In genomic region chr9:96399335-96399633, GRCh38 we compare ENCODE assay signal across 11 cellular contexts. TPM values are rescaled to one million over a fixed set of nuclear protein-coding genes. Genes with fewer than 3 reads are reported as not detected.
DNase-seq lines count a peak whose midpoint lies in the region; ATAC-seq and TF ChIP-seq lines count a peak whose summit lies in the region.
"Had no signal": no experiment of that assay in that cellular context is flagged by ENCODE, and none has a peak within 500 bp of the region (broad histone marks: within the 10 kb centered on the region; RNA-seq: fewer than 3 reads in every experiment).

No MANE protein-coding gene starts in this region.

- peak overlapping the region; percentile 73 to 95 (median 90) for H3K27ac Mint-ChIP-seq in CD8-positive, alpha-beta memory T cell
- H3K27ac Mint-ChIP-seq in H9 (peak overlapping the region; percentile 84 to 93 (median 88); a peak in 5 of 7 replicates), glutamatergic neuron (ENCODE audit: unreplicated experiment) (no peak overlapping the region)
- H3K27ac Mint-ChIP-seq in activated CD8-positive, alpha-beta T cell treated with anti-CD3 and anti-CD28 coated beads for 36 hours, result peak overlapping the region; percentile 82

- intact Hi-C loops in activated CD8-positive, alpha-beta T cell treated with anti-CD3 and anti-CD28 coated beads for 36 hours (cut with micrococcal nuclease), result no loop called here
- intact Hi-C loops in mucosa of descending colon (cut with DNase I, micrococcal nuclease), result no loop called here

- no peak overlapping the region for H2AFZ ChIP-seq in H9 (ENCODE audit: low read length)

- no peak for ATAC-seq in activated CD8-positive, alpha-beta T cell treated with anti-CD3 and anti-CD28 coated beads for 36 hours
- ATAC-seq in mucosa of descending colon (peak; percentile 9), HG03025 (IDR thresholded peaks at IDR 0.05; ENCODE audit: low FRiP score, unreplicated experiment) (no peak)

- H4K20me1 ChIP-seq in H9 (ENCODE audit: control insufficient read depth, insufficient read depth, insufficient read length), result no peaks in the 10 kb centered on the region

- H3K27me3 Mint-ChIP-seq in CD8-positive, alpha-beta memory T cell, result no peaks in the 10 kb centered on the region
- H3K27me3 Mint-ChIP-seq in H9 (ENCODE audit: low read depth) (no peaks in the 10 kb centered on the region), glutamatergic neuron (ENCODE audit: unreplicated experiment) (peaks cover 6% of the 10 kb centered on the region)
- no peaks in the 10 kb centered on the region for H3K27me3 Mint-ChIP-seq in activated CD8-positive, alpha-beta T cell treated with anti-CD3 and anti-CD28 coated beads for 36 hours

- no peak overlapping the region for H3K4ac ChIP-seq in H9 (ENCODE audit: low read depth, low read length)

- no peak overlapping the region for H3K27ac ChIP-seq in CD8-positive, alpha-beta memory T cell (ENCODE audit: low read depth, low read length)
- H3K27ac ChIP-seq in H9 (ENCODE audit: insufficient read length, low read depth, low read length), result no peak overlapping the region

- no peak overlapping the region for H3K4me2 ChIP-seq in H9 (ENCODE audit: insufficient read depth, insufficient read length, low read length)

- POLR2A ChIA-PET in CD8-positive, alpha-beta memory T cell (lab: Charles Lee), result interaction anchor here (1.1 to 2.4 kb wide), 4 partner anchors 16 to 53 kb away, joined by 3 to 7 read pairs (median 6); partner anchors contain the start of genes SLC35D2 and ZNF367
- POLR2A ChIA-PET in activated CD8-positive, alpha-beta T cell treated with anti-CD3 and anti-CD28 coated beads for 36 hours (lab: Charles Lee), result interaction anchor here (1.2 to 4.0 kb wide), 4 partner anchors 11 to 51 kb away, joined by 3 to 15 read pairs (median 6); partner anchors contain the start of genes HABP4 and SLC35D2

- H3K56ac ChIP-seq in H9 (ENCODE audit: insufficient read length, low read depth, low read length), result no peak overlapping the region

- H3K79me2 ChIP-seq in H9 (ENCODE audit: insufficient read depth, low read length), result peaks cover 7% of the 10 kb centered on the region; the same call in 1 of the 2 replicates

- H2BK20ac ChIP-seq in H9 (ENCODE audit: low read depth, low read length, poor library complexity, severe bottlenecking), result no peak overlapping the region

- no peak overlapping the region for H4K8ac ChIP-seq in H9 (replicated peaks; ENCODE audit: insufficient read length, low read depth, low read length)

- H2AK5ac ChIP-seq in H9 (ENCODE audit: insufficient read length, low read length), result no peak overlapping the region

- H3K9me3 Mint-ChIP-seq in CD8-positive, alpha-beta memory T cell, result peaks cover 2 to 5% (median 4%) of the 10 kb centered on the region in 5 donors
- H3K9me3 Mint-ChIP-seq in H9 (peaks cover 9% of the 10 kb centered on the region in 2 experiments), glutamatergic neuron (ENCODE audit: unreplicated experiment) (peaks cover 8% of the 10 kb centered on the region)
- H3K9me3 Mint-ChIP-seq in activated CD8-positive, alpha-beta T cell treated with anti-CD3 and anti-CD28 coated beads for 36 hours, result peaks cover 4% of the 10 kb centered on the region

- no peak overlapping the region for H4K91ac ChIP-seq in H9 (ENCODE audit: insufficient read length, low read depth, low read length)

- H3K14ac ChIP-seq in H9 (ENCODE audit: insufficient read depth, low read length), result no peak overlapping the region; the same call in 1 of the 2 replicates

- no peak for DNase-seq in CD8-positive, alpha-beta memory T cell
- DNase-seq in H9 (no peak), mucosa of descending colon (no peak), MV-4-11 (lab: John Stamatoyannopoulos, UW) (no peak), NCI-H128 (lab: John Stamatoyannopoulos, UW; ENCODE audit: unreplicated experiment) (no peak), glutamatergic neuron (no peak)
- no peak for DNase-seq in activated CD8-positive, alpha-beta T cell treated with anti-CD3 and anti-CD28 coated beads for 36 hours
- DNase-seq: Kasumi-1; stimulated activated CD4-positive, alpha-beta T cell treated with anti-CD3 and anti-CD28 coated beads, Interleukin-15, amount 100 ng/mL, for 24 hours; stimulated activated CD8-positive, alpha-beta memory T cell treated with anti-CD3 and anti-CD28 coated beads, Interleukin-4, amount 100 ng/mL, for 48 hours had no signal

- H3K4me1 Mint-ChIP-seq in CD8-positive, alpha-beta memory T cell, result peaks cover 22 to 38% (median 37%) of the 10 kb centered on the region in 3 donors
- H3K4me1 Mint-ChIP-seq in H9 (peaks cover 27 to 35% of the 10 kb centered on the region in 2 experiments), glutamatergic neuron (ENCODE audit: low read depth, unreplicated experiment) (peaks cover 5% of the 10 kb centered on the region)
- peaks cover 30% of the 10 kb centered on the region for H3K4me1 Mint-ChIP-seq in activated CD8-positive, alpha-beta T cell treated with anti-CD3 and anti-CD28 coated beads for 36 hours (ENCODE audit: low read depth)

- no peaks in the 10 kb centered on the region for H3K9me3 ChIP-seq in CD8-positive, alpha-beta memory T cell (ENCODE audit: low read length)
- H3K9me3 ChIP-seq in H9 (ENCODE audit: control insufficient read depth, low read depth, low read length) (no peaks in the 10 kb centered on the region), mucosa of descending colon (no peaks in the 10 kb centered on the region)

- peaks cover 27% of the 10 kb centered on the region for H3K4me1 ChIP-seq in CD8-positive, alpha-beta memory T cell (ENCODE audit: insufficient read depth, low read length)
- H3K4me1 ChIP-seq in H9 (ENCODE audit: insufficient read depth, low read length) (peaks cover 10% of the 10 kb centered on the region), mucosa of descending colon (ENCODE audit: low read depth) (no peaks in the 10 kb centered on the region)

- WGBS in H9 (ENCODE audit: extremely low coverage, insufficient read length, low lambda C conversion rate), result no CpG with 5 or more reads among the region's 3 CpGs

- no peaks in the 10 kb centered on the region for H3K23me2 ChIP-seq in H9 (ENCODE audit: insufficient read length, low read depth, low read length, poor library complexity, severe bottlenecking)

- H3K36me3 ChIP-seq in CD8-positive, alpha-beta memory T cell (ENCODE audit: insufficient read depth, low read length), result no peaks in the 10 kb centered on the region
- H3K36me3 ChIP-seq in mucosa of descending colon (ENCODE audit: low read depth), result no peaks in the 10 kb centered on the region

- H3K79me1 ChIP-seq in H9 (ENCODE audit: insufficient read depth, low read depth, low read length, poor library complexity, severe bottlenecking), result peaks cover 4% of the 10 kb centered on the region

- H3T11ph ChIP-seq in H9 (ENCODE audit: low read length), result no peak overlapping the region

- H3K9ac ChIP-seq in H9 (ENCODE audit: extremely low read depth, insufficient read length, low read length), result no peak overlapping the region

- no peak overlapping the region for H2BK120ac ChIP-seq in H9 (ENCODE audit: low read depth, low read length, poor library complexity, severe bottlenecking)

- CTCF ChIA-PET in CD8-positive, alpha-beta memory T cell (lab: Charles Lee), result interaction anchor here (0.9 to 2.4 kb wide), 5 partner anchors 12 to 82 kb away, joined by 3 to 8 read pairs (median 3); no protein-coding TSS in a partner anchor
- CTCF ChIA-PET in activated CD8-positive, alpha-beta T cell treated with anti-CD3 and anti-CD28 coated beads for 36 hours (lab: Charles Lee), result interaction anchor here (0.6 to 0.8 kb wide), 2 partner anchors 11 to 82 kb away, joined by 3 read pairs; no protein-coding TSS in a partner anchor

- no peak overlapping the region for H3K18ac ChIP-seq in H9 (ENCODE audit: insufficient read length, low read depth, low read length)

- H3K4me3 ChIP-seq in CD8-positive, alpha-beta memory T cell (ENCODE audit: low read length), result peak overlapping the region; percentile 10
- no peak overlapping the region for H3K4me3 ChIP-seq in mucosa of descending colon

- no peak overlapping the region for H2BK15ac ChIP-seq in H9 (ENCODE audit: low read depth, low read length)

- no peak overlapping the region for H2BK12ac ChIP-seq in H9 (ENCODE audit: insufficient read length, low read depth, low read length)

- H3K36me3 Mint-ChIP-seq in CD8-positive, alpha-beta memory T cell, result peaks cover 8 to 12% (median 10%) of the 10 kb centered on the region in 3 donors
- peaks cover 15 to 23% (median 23%) of the 10 kb centered on the region in 3 experiments for H3K36me3 Mint-ChIP-seq in H9 (ENCODE audit: insufficient read depth in 1 of 3, low read depth in 3 of 3)
- H3K36me3 Mint-ChIP-seq in activated CD8-positive, alpha-beta T cell treated with anti-CD3 and anti-CD28 coated beads for 36 hours (ENCODE audit: low read depth), result peaks cover 45% of the 10 kb centered on the region
- peaks cover 5% of the 10 kb centered on the region for H3K36me3 Mint-ChIP-seq in glutamatergic neuron (ENCODE audit: unreplicated experiment)

- TF ChIP-seq CTCF in H9 (conservative IDR thresholded peaks at IDR 0.05) (no peak), mucosa of descending colon (IDR thresholded peaks at IDR 0.05) (no peak), glutamatergic neuron (IDR thresholded peaks at IDR 0.05; ENCODE audit: partially characterized antibody, unreplicated experiment) (no peak)
- no peak for TF ChIP-seq CTCF in activated CD8-positive, alpha-beta T cell treated with anti-CD3 and anti-CD28 coated beads for 36 hours (IDR thresholded peaks at IDR 0.05)

- no peak overlapping the region for H4K5ac ChIP-seq in H9 (ENCODE audit: insufficient read length, low read depth, low read length)

- no peak overlapping the region for H2BK5ac ChIP-seq in H9 (ENCODE audit: insufficient read length, low read length)

- no peaks in the 10 kb centered on the region for H3K27me3 ChIP-seq in CD8-positive, alpha-beta memory T cell (ENCODE audit: insufficient read depth, low read length, poor library complexity, severe bottlenecking)
- H3K27me3 ChIP-seq in H9 (ENCODE audit: insufficient read depth, low read length), result no peaks in the 10 kb centered on the region

- H3K23ac ChIP-seq in H9 (ENCODE audit: insufficient read length, low read depth, low read length), result no peak overlapping the region

- H3K4me3 Mint-ChIP-seq in CD8-positive, alpha-beta memory T cell, result peak overlapping the region; percentile 3 to 85 (median 54)
- no peak overlapping the region for H3K4me3 Mint-ChIP-seq in H9
- no peak overlapping the region for H3K4me3 Mint-ChIP-seq in activated CD8-positive, alpha-beta T cell treated with anti-CD3 and anti-CD28 coated beads for 36 hours
- H3K4me3 Mint-ChIP-seq in glutamatergic neuron (ENCODE audit: unreplicated experiment), result no peak overlapping the region

RNA-seq across cellular contexts. Expression of gene SLC35D2, which starts 15.8 kb away (rescaled TPM):
- 1 to 10 TPM; 7.9 to 8.3 TPM for total RNA-seq in CD8-positive, alpha-beta memory T cell
- polyA plus RNA-seq in CD8-positive, alpha-beta memory T cell, result 29.1 TPM
- 17.9 and 19.0 TPM in 2 replicates for total RNA-seq in H9 (2021)
- total RNA-seq in activated CD8-positive, alpha-beta T cell treated with anti-CD3 and anti-CD28 coated beads for 36 hours, result 1 to 10 TPM; 2.2 to 2.6 TPM
- total RNA-seq in mucosa of descending colon, result 100 to 1,000 TPM in 1 of 3 donors, 10 to 100 TPM in 2; 53.5 to 112 (median 82.8) TPM
- 44.7 TPM for total RNA-seq in glutamatergic neuron (ENCODE audit: unreplicated experiment)

RNA-seq across cellular contexts. Expression of gene ZNF367, which starts 18.9 kb away (rescaled TPM):
- total RNA-seq in CD8-positive, alpha-beta memory T cell, result 10 to 100 TPM; 47.8 to 51.9 TPM
- polyA plus RNA-seq in CD8-positive, alpha-beta memory T cell, result 1.5 TPM
- total RNA-seq in H9 (2021) (9.3 and 10.1 TPM in 2 replicates), mucosa of descending colon (1 to 10 TPM; 1.4 to 5.1 (median 2.6) TPM), glutamatergic neuron (ENCODE audit: unreplicated experiment) (39.5 TPM)
- 10 to 100 TPM; 29.3 to 30.1 TPM for total RNA-seq in activated CD8-positive, alpha-beta T cell treated with anti-CD3 and anti-CD28 coated beads for 36 hours

RNA-seq across cellular contexts. Expression of gene HABP4, which starts 50.7 kb away (rescaled TPM):
- 10 to 100 TPM; 20.4 to 21.0 TPM for total RNA-seq in CD8-positive, alpha-beta memory T cell
- polyA plus RNA-seq in CD8-positive, alpha-beta memory T cell, result 24.1 TPM
- total RNA-seq in H9 (2021) (6.8 and 7.5 TPM in 2 replicates), mucosa of descending colon (10 to 100 TPM in 1 of 3 donors, 1 to 10 TPM in 2; 2.5 to 14.1 (median 3.8) TPM), glutamatergic neuron (ENCODE audit: unreplicated experiment) (21.4 TPM)
- 1 to 10 TPM; 7.0 to 8.3 TPM for total RNA-seq in activated CD8-positive, alpha-beta T cell treated with anti-CD3 and anti-CD28 coated beads for 36 hours

Comparison
In these comparisons a context has a peak if more than half of its experiments do, and no peak if none do; other contexts are left out.
1. H3K4me3 Mint-ChIP-seq: peak in CD8-positive, alpha-beta memory T cell (7 of 7); none in H9 (0 of 2), activated CD8-positive, alpha-beta T cell treated with anti-CD3 and anti-CD28 coated beads for 36 hours (single experiment) and glutamatergic neuron (single experiment).